Comparison of ENCODE assay signal across 8 cellular contexts in the genomic region with DNA sequence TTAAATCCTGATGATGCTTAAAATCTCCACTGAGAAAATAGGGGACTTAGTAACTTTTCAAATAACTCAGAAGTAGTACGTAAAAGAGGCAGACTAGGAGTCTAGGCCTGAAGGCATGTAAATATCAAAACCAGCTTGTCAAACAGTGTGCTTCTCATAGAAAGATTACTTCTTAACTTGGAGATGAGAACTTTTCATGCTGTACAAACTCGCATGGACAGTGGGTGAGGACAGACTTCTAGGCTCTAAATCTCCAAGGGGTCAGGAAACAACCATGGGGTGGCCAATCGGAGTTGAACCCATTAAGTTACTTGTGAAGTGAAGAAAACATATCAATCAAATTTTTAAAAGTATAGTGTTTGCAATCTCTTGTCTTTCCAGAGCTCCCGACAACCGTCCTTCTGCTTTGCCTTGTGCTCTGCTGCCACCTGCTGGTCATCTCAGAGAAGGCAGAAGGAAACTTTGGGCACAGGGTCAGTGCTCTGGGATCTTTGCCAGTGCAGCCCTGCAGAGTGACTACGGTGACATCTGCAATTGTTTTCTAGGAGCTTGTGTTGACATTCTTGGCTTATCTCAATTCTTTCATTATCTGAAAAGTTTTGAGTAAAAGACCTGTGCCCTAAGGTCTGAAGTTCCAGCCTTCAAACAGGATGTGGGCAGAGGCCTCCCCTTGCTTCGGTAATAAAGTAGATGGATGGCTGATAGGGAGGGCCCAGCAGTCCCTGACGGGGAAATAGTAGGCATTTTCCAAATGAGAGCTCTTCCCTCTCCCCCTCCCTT.
DNase-seq lines count a peak whose midpoint lies in the region; ATAC-seq and TF ChIP-seq lines count a peak whose summit lies in the region.

No MANE protein-coding gene starts in this region.

- POLR2A ChIA-PET in naive thymus-derived CD4-positive, alpha-beta T cell (lab: Charles Lee) = interaction anchor here (1.0 kb wide), 1 partner anchor 623 kb away, joined by 5 read pairs; no protein-coding TSS in a partner anchor

- H3K9me2 ChIP-seq in OCI-LY1 (ENCODE audit: low read depth, low read length) = no peaks in the 10 kb centered on the region

- H3K27me3 Mint-ChIP-seq in naive thymus-derived CD4-positive, alpha-beta T cell = peaks cover 11 to 29% (median 16%) of the 10 kb centered on the region in 5 donors

- 8 to 17% methylated on average over 6 to 8 of the region's 8 CpGs for WGBS in esophagus squamous epithelium, 2 donors

- H3K79me2 ChIP-seq in OCI-LY1 (ENCODE audit: insufficient read depth, low read length) = no peaks in the 10 kb centered on the region

- no peaks in the 10 kb centered on the region for H3K4me1 ChIP-seq in OCI-LY1 (ENCODE audit: insufficient read depth, low read length, severe bottlenecking)
- H3K4me1 ChIP-seq in esophagus squamous epithelium = peaks cover 0 to 25% (median 0%) of the 10 kb centered on the region in 3 donors
- H3K4me1 ChIP-seq in naive thymus-derived CD4-positive, alpha-beta T cell (ENCODE audit: control insufficient read depth in 2 of 2, insufficient read depth in 2 of 2, low read length in 2 of 2) = peaks cover 0 to 5% of the 10 kb centered on the region in 2 donors

- no peaks in the 10 kb centered on the region for H3K9me3 ChIP-seq in OCI-LY1 (ENCODE audit: low read length)
- H3K9me3 ChIP-seq in esophagus squamous epithelium = no peaks in the 10 kb centered on the region
- H3K9me3 ChIP-seq in naive thymus-derived CD4-positive, alpha-beta T cell (ENCODE audit: control insufficient read depth in 2 of 3, low read length in 3 of 3) = no peaks in the 10 kb centered on the region

- H3K27ac ChIP-seq in OCI-LY1 (ENCODE audit: low read depth, low read length, poor library complexity, severe bottlenecking) (no peak overlapping the region), esophagus squamous epithelium (no peak overlapping the region)
- no peak overlapping the region for H3K27ac ChIP-seq in naive thymus-derived CD4-positive, alpha-beta T cell (ENCODE audit: low read depth, low read length)

- TF ChIP-seq POLR2A in esophagus squamous epithelium (IDR thresholded peaks at IDR 0.05) = no peak

- no peaks in the 10 kb centered on the region for H3K9me3 Mint-ChIP-seq in naive thymus-derived CD4-positive, alpha-beta T cell

- H3K36me3 Mint-ChIP-seq in naive thymus-derived CD4-positive, alpha-beta T cell = no peaks in the 10 kb centered on the region

- intact Hi-C loops in esophagus squamous epithelium (cut with DNase I) = loop anchor here (5.0 kb wide), 1 partner anchor 445 kb away; no protein-coding TSS in a partner anchor
- intact Hi-C loops in naive thymus-derived CD4-positive, alpha-beta T cell (cut with micrococcal nuclease) = loop anchor here (1.0 to 10.0 kb wide), 14 partner anchors 256 to 1418 kb away; no protein-coding TSS in a partner anchor

- H3K4me3 Mint-ChIP-seq in naive thymus-derived CD4-positive, alpha-beta T cell = peak overlapping the region in 1 of 10 donors; percentile 17

- H3K4me2 ChIP-seq in OCI-LY1 (ENCODE audit: low read length) = no peak overlapping the region

- H3K4me3 ChIP-seq in OCI-LY1 (ENCODE audit: low read depth, low read length, poor library complexity, severe bottlenecking) (no peak overlapping the region), esophagus squamous epithelium (no peak overlapping the region)
- H3K4me3 ChIP-seq in naive thymus-derived CD4-positive, alpha-beta T cell (ENCODE audit: low read length) = no peak overlapping the region

- DNase-seq in COLO829 (ENCODE audit: low spot score) = peak; percentile 72
- DNase-seq in HT-29 (ENCODE audit: low spot score) = peak; percentile 81
- peak; percentile 74 for DNase-seq in activated T-cell treated with anti-CD3 and anti-CD28 coated beads for 24 hours (ENCODE audit: low read depth)
- DNase-seq in esophagus squamous epithelium (lab: John Stamatoyannopoulos, UW) = no peak
- DNase-seq in naive thymus-derived CD4-positive, alpha-beta T cell = peak; percentile 47 to 81 (median 71)
- DNase-seq in stimulated activated CD8-positive, alpha-beta memory T cell treated with anti-CD3 and anti-CD28 coated beads, Interleukin-7, amount 100 ng/mL, for 48 hours (ENCODE audit: extremely low read depth in 1 of 2, low read depth in 1 of 2) = peak; percentile 20 to 42

- H3K27me3 ChIP-seq in OCI-LY1 (ENCODE audit: insufficient read depth, low read length) = no peaks in the 10 kb centered on the region
- H3K27me3 ChIP-seq in esophagus squamous epithelium = peaks cover 0 to 5% (median 0%) of the 10 kb centered on the region in 4 donors
- no peaks in the 10 kb centered on the region for H3K27me3 ChIP-seq in naive thymus-derived CD4-positive, alpha-beta T cell (ENCODE audit: control insufficient read depth in 2 of 2, insufficient read depth in 2 of 2, low read length in 2 of 2)

- H4K20me1 ChIP-seq in OCI-LY1 (ENCODE audit: insufficient read depth, low read length) = no peaks in the 10 kb centered on the region

- H3K9ac ChIP-seq in OCI-LY1 (ENCODE audit: low read length) = no peak overlapping the region

- ATAC-seq in GM19468 (IDR thresholded peaks at IDR 0.05; ENCODE audit: extremely low read depth, unreplicated experiment) = peak; percentile 79
- peak; percentile 92 for ATAC-seq in naive thymus-derived CD4-positive, alpha-beta T cell

- H3F3A ChIP-seq in OCI-LY1 (ENCODE audit: insufficient read depth, low read length) = no peaks in the 10 kb centered on the region

- no peak overlapping the region for H2AFZ ChIP-seq in OCI-LY1 (ENCODE audit: low read length)

- TF ChIP-seq CTCF in OCI-LY1 (IDR thresholded peaks at IDR 0.05; ENCODE audit: low read length) (peak; percentile 77), esophagus squamous epithelium (IDR thresholded peaks at IDR 0.05) (peak; percentile 79 to 95 (median 94))

- peaks cover 0 to 14% (median 0%) of the 10 kb centered on the region in 7 donors for H3K4me1 Mint-ChIP-seq in naive thymus-derived CD4-positive, alpha-beta T cell

- CTCF ChIA-PET in naive thymus-derived CD4-positive, alpha-beta T cell (lab: Charles Lee) = interaction anchor here (0.5 to 2.3 kb wide), 24 partner anchors 9 to 1419 kb away, joined by 3 to 26 read pairs (median 3); no protein-coding TSS in a partner anchor

- peak overlapping the region in 1 of 9 donors; percentile 51 for H3K27ac Mint-ChIP-seq in naive thymus-derived CD4-positive, alpha-beta T cell

- H3K36me3 ChIP-seq in OCI-LY1 (ENCODE audit: insufficient read depth, low read length) (no peaks in the 10 kb centered on the region), esophagus squamous epithelium (no peaks in the 10 kb centered on the region)
- H3K36me3 ChIP-seq in naive thymus-derived CD4-positive, alpha-beta T cell (ENCODE audit: control insufficient read depth in 2 of 3, insufficient read depth in 3 of 3, low read length in 3 of 3) = no peaks in the 10 kb centered on the region
